In genomic region chr6:161722394-161722793, GRCh38 we compare ENCODE assay signal across 11 cellular contexts.
"Had no signal": no experiment of that assay in that cellular context is flagged by ENCODE, and none has a peak within 500 bp of the region (broad histone marks: within the 10 kb centered on the region; RNA-seq: fewer than 3 reads in every experiment).

No MANE protein-coding gene starts in this region.

- H3K9ac ChIP-seq: GM23248 had no signal

- H3K36me3 ChIP-seq: HAP-1 had no signal

- H3K4me2 ChIP-seq: GM23338 had no signal

- H3K4me3 Mint-ChIP-seq: GM23338, H9, HFFc6 had no signal

- H2AFZ ChIP-seq: GM23248, GM23338 had no signal

- H3K9me3 ChIP-seq: HAP-1 had no signal

- H3K4me3 ChIP-seq: GM23248, GM23338, HAP-1 had no signal

- H3K4me1 ChIP-seq: HAP-1 had no signal

- DNase-seq: GM23248, GOT3, H7, H9, HCEC 1CT, HFFc6 had no signal

- ATAC-seq: GM23338, HCT116 had no signal

- H3K27ac ChIP-seq: GM23248 had no signal

- FAIRE-seq: H1, H54 had no signal

- H3K27ac Mint-ChIP-seq: GM23338, H9, HFFc6 had no signal
